In the genomic region with DNA sequence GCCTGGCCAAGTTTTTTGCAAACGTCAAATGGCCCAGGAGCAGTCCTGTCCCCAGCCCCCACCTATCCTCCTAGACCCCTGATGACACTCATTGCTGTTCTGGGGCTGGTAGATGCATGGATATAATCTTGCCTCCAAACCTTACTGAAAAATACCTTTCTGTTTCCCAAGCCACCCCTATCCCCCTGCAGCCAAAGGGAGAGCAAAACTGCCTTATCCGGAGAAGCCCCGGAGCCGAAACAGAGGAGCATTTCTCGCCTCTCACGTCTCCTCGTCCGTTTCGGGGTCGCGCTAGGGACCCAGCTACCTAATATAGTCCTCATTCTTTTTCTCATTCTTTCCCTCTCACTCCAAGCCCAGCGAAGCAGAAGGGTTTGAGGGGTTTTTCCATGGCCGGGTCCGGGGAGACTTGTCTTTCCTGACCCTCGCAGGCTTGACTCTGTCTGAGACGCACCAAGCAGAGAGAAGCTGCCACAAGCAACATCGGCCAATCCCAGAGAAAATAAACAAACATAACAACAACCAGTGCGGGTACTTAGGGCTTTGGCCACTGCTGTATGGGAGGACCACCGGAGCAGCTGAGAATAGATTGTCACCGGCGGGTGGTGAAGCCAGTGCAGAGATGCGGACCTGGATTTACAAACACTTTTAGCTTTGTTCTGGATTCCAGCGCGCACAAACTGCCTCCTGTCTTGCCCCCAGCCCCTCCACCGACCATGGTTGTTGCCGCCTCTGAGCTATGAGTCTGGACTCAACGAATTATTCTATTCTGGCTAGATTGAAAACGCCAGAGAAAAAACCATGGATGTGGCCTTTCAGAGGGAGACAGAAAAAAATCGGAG, we compare ENCODE assay signal across 20 cellular contexts. TPM values are rescaled to one million over a fixed set of nuclear protein-coding genes. Genes with fewer than 3 reads are reported as not detected.
DNase-seq lines count a peak whose midpoint lies in the region; ATAC-seq and TF ChIP-seq lines count a peak whose summit lies in the region.
"Had no signal": no experiment of that assay in that cellular context is flagged by ENCODE, and none has a peak within 500 bp of the region (broad histone marks: within the 10 kb centered on the region; RNA-seq: fewer than 3 reads in every experiment).

No MANE protein-coding gene starts in this region.

- H3K9me3 Mint-ChIP-seq in brain (peaks cover 0 to 12% (median 6%) of the 10 kb centered on the region in 5 experiments), osteocyte (ENCODE audit: unreplicated experiment) (no peaks in the 10 kb centered on the region)
- peaks cover 0 to 12% (median 0%) of the 10 kb centered on the region in 9 donors for H3K9me3 Mint-ChIP-seq in naive thymus-derived CD8-positive, alpha-beta T cell

- H3K27ac Mint-ChIP-seq in brain: no peak overlapping the region
- H3K27ac Mint-ChIP-seq in naive thymus-derived CD8-positive, alpha-beta T cell: no peak overlapping the region
- H3K27ac Mint-ChIP-seq in osteocyte (ENCODE audit: unreplicated experiment): no peak overlapping the region

- POLR2A ChIA-PET in naive thymus-derived CD8-positive, alpha-beta T cell (lab: Charles Lee): no interaction called here

- ATAC-seq in naive thymus-derived CD8-positive, alpha-beta T cell: no peak
- ATAC-seq in HG02588 (IDR thresholded peaks at IDR 0.05; ENCODE audit: unreplicated experiment) (no peak), GM19351 (IDR thresholded peaks at IDR 0.05; ENCODE audit: unreplicated experiment) (no peak)
- ATAC-seq: gastrocnemius medialis, HCT116 had no signal

- in situ Hi-C loops in GM13976 (cut with MboI; ENCODE audit: low sequenced_read_pairs, unreplicated experiment): no loop called here

- DNase-seq in D341Med (ENCODE audit: low spot score): peak; percentile 32
- peak; percentile 21 for DNase-seq in GM13976 (ENCODE audit: low spot score)
- no peak for DNase-seq in naive thymus-derived CD8-positive, alpha-beta T cell
- no peak for DNase-seq in osteocyte (ENCODE audit: extremely low spot score, unreplicated experiment)
- DNase-seq: activated CD4-positive, CD25-positive, alpha-beta regulatory T cell treated with anti-CD3 and anti-CD28 coated beads, Interleukin-2, amount 50 U/mL, for 72 hours; AML-193; dermis blood vessel endothelial cell; EL; gastrocnemius medialis; KG1; posterior cingulate gyrus; stimulated activated CD4-positive, alpha-beta T cell treated with anti-CD3 and anti-CD28 coated beads, Interleukin-2, amount 100 ng/mL, for 24 hours; T1000 had no signal

- TF ChIP-seq CTCF in GM13976 (IDR thresholded peaks at IDR 0.05; ENCODE audit: borderline replicate concordance, control extremely low read depth, extremely low read depth, insufficient read depth, missing control alignments): no peak
- no peak for TF ChIP-seq CTCF in brain (conservative IDR thresholded peaks at IDR 0.05)
- TF ChIP-seq CTCF in osteocyte (IDR thresholded peaks at IDR 0.05): no peak

- H3K27me3 Mint-ChIP-seq in brain (peaks cover 100% of the 10 kb centered on the region), osteocyte (ENCODE audit: unreplicated experiment) (peaks cover 88% of the 10 kb centered on the region)
- peaks cover 62 to 89% (median 85%) of the 10 kb centered on the region in 5 donors for H3K27me3 Mint-ChIP-seq in naive thymus-derived CD8-positive, alpha-beta T cell

- peak overlapping the region; percentile 64 to 73 (median 68) for H3K4me3 Mint-ChIP-seq in brain
- peak overlapping the region in 7 of 10 donors; percentile 6 to 56 (median 29) for H3K4me3 Mint-ChIP-seq in naive thymus-derived CD8-positive, alpha-beta T cell
- H3K4me3 Mint-ChIP-seq in osteocyte (ENCODE audit: unreplicated experiment): no peak overlapping the region

- no peaks in the 10 kb centered on the region for H3K36me3 Mint-ChIP-seq in brain
- peaks cover 0 to 15% (median 6%) of the 10 kb centered on the region in 3 donors for H3K36me3 Mint-ChIP-seq in naive thymus-derived CD8-positive, alpha-beta T cell
- no peaks in the 10 kb centered on the region for H3K36me3 Mint-ChIP-seq in osteocyte (ENCODE audit: unreplicated experiment)

- peaks cover 66% of the 10 kb centered on the region for H3K4me1 Mint-ChIP-seq in brain
- peaks cover 24 to 69% (median 47%) of the 10 kb centered on the region in 4 donors for H3K4me1 Mint-ChIP-seq in naive thymus-derived CD8-positive, alpha-beta T cell
- H3K4me1 Mint-ChIP-seq in osteocyte (ENCODE audit: unreplicated experiment): peaks cover 40% of the 10 kb centered on the region

RNA-seq across cellular contexts. Expression of a gene that starts 1.6 kb away (rescaled TPM):
- not detected for polyA plus RNA-seq in brain (ENCODE audit: insufficient read depth, low read depth, low replicate concordance)
- not detected for total RNA-seq in naive thymus-derived CD8-positive, alpha-beta T cell
- polyA plus RNA-seq in naive thymus-derived CD8-positive, alpha-beta T cell: not detected
- not detected in 2 replicates for total RNA-seq in osteocyte
- total RNA-seq: dermis blood vessel endothelial cell, epithelial cell of proximal tubule, gastrocnemius medialis, liver, SK-MEL-5 had no signal
- polyA plus RNA-seq: liver had no signal

Comparison
In these comparisons a context has a peak if more than half of its experiments do, and no peak if none do; other contexts are left out.
1. DNase-seq: peak in D341Med (single experiment) and GM13976 (single experiment); none in naive thymus-derived CD8-positive, alpha-beta T cell (0 of 10) and osteocyte (single experiment).